In genomic region chr5:97231025-97231636, GRCh38 we compare ENCODE assay signal across 8 cellular contexts. TPM values are rescaled to one million over a fixed set of nuclear protein-coding genes. Genes with fewer than 3 reads are reported as not detected.
DNase-seq lines count a peak whose midpoint lies in the region; ATAC-seq, FAIRE-seq and TF ChIP-seq lines count a peak whose summit lies in the region.

No MANE protein-coding gene starts in this region.

- H3K36me3 ChIP-seq in GM23338 (ENCODE audit: insufficient read depth): no peaks in the 10 kb centered on the region
- H3K36me3 ChIP-seq in OCI-LY7 (ENCODE audit: insufficient read depth, low read length): no peaks in the 10 kb centered on the region
- no peaks in the 10 kb centered on the region for H3K36me3 ChIP-seq in keratinocyte (ENCODE audit: control insufficient read depth in 2 of 2, extremely low read depth in 1 of 2, insufficient read depth in 2 of 2, low read length in 2 of 2)

- H3K9me3 ChIP-seq in OCI-LY7 (ENCODE audit: low read length) (no peaks in the 10 kb centered on the region), keratinocyte (ENCODE audit: control insufficient read depth, low read depth, low read length) (no peaks in the 10 kb centered on the region)

- no peak overlapping the region for H3K27ac Mint-ChIP-seq in GM23338

- ATAC-seq in GM23338: peak; percentile 66

- peak; percentile 81 to 92 for TF ChIP-seq CTCF in GM23338 (conservative IDR thresholded peaks at IDR 0.05; ENCODE audit: low read depth in 2 of 2)
- TF ChIP-seq CTCF in OCI-LY7 (conservative IDR thresholded peaks at IDR 0.05; ENCODE audit: low read length): peak; percentile 97
- peak; percentile 76 for TF ChIP-seq CTCF in cardiac fibroblast (IDR thresholded peaks at IDR 0.05; ENCODE audit: low read depth, low read length)
- TF ChIP-seq CTCF in keratinocyte (optimal IDR thresholded peaks at IDR 0.05 in 1 of 3, IDR thresholded peaks at IDR 0.05 in 1 of 3, conservative IDR thresholded peaks at IDR 0.05 in 1 of 3; ENCODE audit: extremely low read depth in 1 of 3, insufficient read depth in 2 of 3, low read length in 3 of 3): peak; percentile 48 to 67 (median 62)

- H4K20me1 ChIP-seq in GM23338 (replicated peaks; ENCODE audit: insufficient read depth) (no peaks in the 10 kb centered on the region), OCI-LY7 (ENCODE audit: insufficient read depth, low read length) (no peaks in the 10 kb centered on the region), keratinocyte (ENCODE audit: control insufficient read depth, extremely low read depth, insufficient read depth, low read length) (no peaks in the 10 kb centered on the region)

- H3K27me3 ChIP-seq in GM23338 (ENCODE audit: insufficient read depth) (no peaks in the 10 kb centered on the region), keratinocyte (ENCODE audit: control insufficient read depth, extremely low read depth, insufficient read depth, low read length) (no peaks in the 10 kb centered on the region)

- in situ Hi-C loops in KBM-7 (cut with MboI; ENCODE audit: low pct_unique_long_range_greater_than_20kb, low sequenced_read_pairs): no loop called here

- peaks cover 5% of the 10 kb centered on the region for H3K27me3 Mint-ChIP-seq in GM23338 (ENCODE audit: insufficient read depth, low read depth, poor library complexity)

- no peak overlapping the region for H3K4me3 Mint-ChIP-seq in GM23338

- intact Hi-C loops in OCI-LY7 (cut with micrococcal nuclease; ENCODE audit: unreplicated experiment): loop anchor here (5.0 kb wide), 2 partner anchors 206 to 301 kb away; no protein-coding TSS in a partner anchor

- peaks cover 3% of the 10 kb centered on the region; the same call in 1 of the 3 replicates for H3K36me3 Mint-ChIP-seq in GM23338 (ENCODE audit: low read depth)

- no peaks in the 10 kb centered on the region for H3F3A ChIP-seq in GM23338 (replicated peaks; ENCODE audit: low read depth)

- H3K9ac ChIP-seq in keratinocyte (ENCODE audit: control insufficient read depth, extremely low read depth, insufficient read depth, low read length): no peak overlapping the region

- no peak overlapping the region for H2AFZ ChIP-seq in GM23338
- no peak overlapping the region for H2AFZ ChIP-seq in OCI-LY7 (ENCODE audit: low read length)
- no peak overlapping the region for H2AFZ ChIP-seq in keratinocyte (ENCODE audit: control insufficient read depth, low read length)

- BruUV-seq in OCI-LY7 (replicated peaks; lab: Mats Ljungman, UMichigan): no TSS peak

- dilution Hi-C loops in keratinocyte (cut with MboI; ENCODE audit: extremely low pct_ligation_motif_present, low sequenced_read_pairs): no loop called here

- POLR2A ChIA-PET in OCI-LY7 (lab: Charles Lee): interaction anchor here (0.6 to 1.4 kb wide), 4 partner anchors 8 to 1495 kb away, joined by 3 to 6 read pairs (median 4); no protein-coding TSS in a partner anchor

- no peak overlapping the region for H3K4me3 ChIP-seq in GM23338
- no peak overlapping the region for H3K4me3 ChIP-seq in OCI-LY7 (ENCODE audit: low read depth, low read length, poor library complexity, severe bottlenecking)
- no peak overlapping the region for H3K4me3 ChIP-seq in cardiac fibroblast (replicated peaks in 1 of 2; ENCODE audit: low read depth in 2 of 2, low read length in 2 of 2)
- H3K4me3 ChIP-seq in keratinocyte (ENCODE audit: control insufficient read depth in 2 of 3, extremely low read depth in 1 of 3, insufficient read depth in 2 of 3, low read depth in 1 of 3, low read length in 3 of 3): no peak overlapping the region

- peaks cover 19% of the 10 kb centered on the region for H3K9me3 Mint-ChIP-seq in GM23338

- FAIRE-seq in keratinocyte (lab: Jason Lieb, UNC): peak; percentile 79

- H3K4me1 Mint-ChIP-seq in GM23338: no peaks in the 10 kb centered on the region

- H3K9me2 ChIP-seq in GM23338 (ENCODE audit: insufficient read depth): no peaks in the 10 kb centered on the region
- no peaks in the 10 kb centered on the region for H3K9me2 ChIP-seq in OCI-LY7 (ENCODE audit: insufficient read depth, low read length)

- peak; percentile 2 for DNase-seq in stimulated activated CD4-positive, alpha-beta T cell treated with anti-CD3 and anti-CD28 coated beads, Interleukin-2, amount 100 ng/mL, for 4 hours (ENCODE audit: low read depth)
- no peak for DNase-seq in stimulated activated CD4-positive, alpha-beta T cell treated with anti-CD3 and anti-CD28 coated beads, Interleukin-12 subunit alpha, Interleukin-12 subunit beta, amount 100 ng/mL, for 4 hours
- DNase-seq in GM23338 (ENCODE audit: low spot score) (peak; percentile 83), KBM-7 (peak; percentile 69), OCI-LY7 (ENCODE audit: low spot score) (peak; percentile 65), cardiac fibroblast (ENCODE audit: low read depth in 2 of 2) (peak; percentile 88 to 92), keratinocyte (ENCODE audit: low read depth, low spot score) (peak; percentile 30), stromal cell of bone marrow (ENCODE audit: low read depth) (peak; percentile 72)

- no peaks in the 10 kb centered on the region for H3K79me2 ChIP-seq in GM23338 (replicated peaks; ENCODE audit: insufficient read depth)
- no peaks in the 10 kb centered on the region for H3K79me2 ChIP-seq in OCI-LY7 (ENCODE audit: insufficient read depth, low read depth, low read length)
- H3K79me2 ChIP-seq in keratinocyte (ENCODE audit: control insufficient read depth, insufficient read depth, low read length): no peaks in the 10 kb centered on the region

- H3K4me2 ChIP-seq in GM23338 (no peak overlapping the region), OCI-LY7 (ENCODE audit: low read length) (no peak overlapping the region), keratinocyte (ENCODE audit: control insufficient read depth, extremely low read depth, insufficient read depth, low read depth, low read length) (no peak overlapping the region)

- no peaks in the 10 kb centered on the region for H3K4me1 ChIP-seq in GM23338 (ENCODE audit: insufficient read depth)
- H3K4me1 ChIP-seq in OCI-LY7 (ENCODE audit: insufficient read depth, low read length, poor library complexity, severe bottlenecking): no peaks in the 10 kb centered on the region
- H3K4me1 ChIP-seq in keratinocyte (ENCODE audit: control insufficient read depth, extremely low read depth, insufficient read depth, low read length): no peaks in the 10 kb centered on the region

- no peaks in the 10 kb centered on the region for H3K9me1 ChIP-seq in keratinocyte (ENCODE audit: control insufficient read depth, extremely low read depth, insufficient read depth, low read length)

- CTCF ChIA-PET in OCI-LY7 (lab: Charles Lee; ENCODE audit: unreplicated experiment): no interaction called here

- no peak overlapping the region for H3K27ac ChIP-seq in GM23338 (ENCODE audit: low read depth)
- no peak overlapping the region for H3K27ac ChIP-seq in OCI-LY7 (ENCODE audit: low read depth, low read length, poor library complexity, severe bottlenecking)
- H3K27ac ChIP-seq in keratinocyte (ENCODE audit: control insufficient read depth, insufficient read depth, low read length): no peak overlapping the region

TF ChIP-seq in GM23338, 12 proteins besides CTCF, POLR2A, EP300 and RAD21 (continues in another document):
- no peak for TF ChIP-seq ZNF331 (CRISPR knock-in tag; IDR thresholded peaks at IDR 0.05; ENCODE audit: low read depth)
- no peak for TF ChIP-seq CREB1 (CRISPR knock-in tag; IDR thresholded peaks at IDR 0.05; ENCODE audit: low read depth)
- no peak for TF ChIP-seq EZH2 (IDR thresholded peaks at IDR 0.05; ENCODE audit: low read depth, unreplicated experiment)
- no peak for TF ChIP-seq POLR2AphosphoS5 (IDR thresholded peaks at IDR 0.05; ENCODE audit: low read depth)
- no peak for TF ChIP-seq ZNF114 (CRISPR knock-in tag; IDR thresholded peaks at IDR 0.05)
- TF ChIP-seq REST (IDR thresholded peaks at IDR 0.05; ENCODE audit: unreplicated experiment): no peak
- no peak for TF ChIP-seq EZH2phosphoT487 (IDR thresholded peaks at IDR 0.05; ENCODE audit: unreplicated experiment)

RNA-seq across cellular contexts. Expression of gene RIOK2, which starts 48.1 kb away (rescaled TPM):
- 22.9 and 24.0 TPM in 2 replicates for total RNA-seq in GM23338 (2014; rRNA removed; shearing (Covaris generic))
- 44.9 and 47.6 TPM in 2 replicates for polyA plus RNA-seq in GM23338 (2016; fragmentation: Nextera tagmentation; extraction: Ambion mirVana)
- 21.9 and 44.7 TPM in 2 replicates for total RNA-seq in OCI-LY7 (2014; rRNA removed; shearing (Covaris generic))
- total RNA-seq in OCI-LY7 (2022): 40.2 and 41.3 TPM in 2 replicates
- 11.6 to 34.5 TPM (median 15.4 TPM) in 3 replicates for polyA plus RNA-seq in keratinocyte
- polyA plus RNA-seq in keratinocyte (2011; ENCODE audit: low read depth): 72.3 TPM
- polyA plus RNA-seq in keratinocyte (2011; cell fraction: cytosol; rRNA removed): 8.5 and 23.1 TPM in 2 replicates
- 18.3 and 19.3 TPM in 2 replicates for polyA plus RNA-seq in keratinocyte (2011; cell fraction: nucleus; rRNA removed)
- 21.1 and 22.1 TPM in 2 replicates for polyA plus RNA-seq in keratinocyte (2012; ENCODE audit: low replicate concordance)
- 0.98 to 27.9 TPM (median 6.4 TPM) in 3 replicates for polyA minus RNA-seq in keratinocyte
- 6.5 TPM for polyA minus RNA-seq in keratinocyte (2011; cell fraction: cytosol; rRNA and poly(A)+ RNA removed)
- 10.0 and 13.7 TPM in 2 replicates for polyA minus RNA-seq in keratinocyte (2011; cell fraction: nucleus; rRNA and poly(A)+ RNA removed)
